8 cellular contexts compared by ENCODE assay signal in the genomic region with DNA sequence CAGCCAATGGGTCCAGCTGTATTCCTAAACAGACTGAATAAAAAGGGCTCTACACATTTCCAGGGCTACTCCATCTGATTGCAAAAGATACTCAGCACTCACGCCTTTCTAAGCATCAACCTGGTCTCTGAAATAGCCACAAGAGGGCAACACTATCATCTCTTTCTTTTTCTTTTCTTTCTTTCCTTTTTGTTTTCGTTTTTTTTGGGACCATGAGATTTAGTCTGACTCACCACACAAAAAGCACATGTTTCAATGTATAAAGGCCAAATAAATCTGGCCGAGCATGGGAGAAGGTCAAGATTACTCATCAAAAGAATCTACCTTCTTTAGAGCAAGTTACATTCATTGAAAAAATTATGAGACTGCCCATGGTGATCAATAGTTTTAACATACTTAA.
DNase-seq lines count a peak whose midpoint lies in the region; ATAC-seq, FAIRE-seq and TF ChIP-seq lines count a peak whose summit lies in the region.

No MANE protein-coding gene starts in this region.

- no peaks in the 10 kb centered on the region for H3K36me3 Mint-ChIP-seq in neural crest cell (ENCODE audit: low read depth)
- no peaks in the 10 kb centered on the region for H3K36me3 Mint-ChIP-seq in immature natural killer cell

- H3K4me1 Mint-ChIP-seq in neural crest cell (peaks cover 26% of the 10 kb centered on the region), immature natural killer cell (no peaks in the 10 kb centered on the region)

- no peak for FAIRE-seq in bronchial epithelial cell (lab: Jason Lieb, UNC)

- no peaks in the 10 kb centered on the region for H3K27me3 ChIP-seq in bronchial epithelial cell (ENCODE audit: control insufficient read depth, insufficient read depth, low read length)

- H3K27ac Mint-ChIP-seq in neural crest cell (ENCODE audit: unreplicated experiment): no peak overlapping the region
- H3K27ac Mint-ChIP-seq in immature natural killer cell: no peak overlapping the region

- no peaks in the 10 kb centered on the region for H3K9me3 Mint-ChIP-seq in neural crest cell
- peaks cover 0 to 10% (median 4%) of the 10 kb centered on the region in 6 donors for H3K9me3 Mint-ChIP-seq in immature natural killer cell

- peak; percentile 52 for DNase-seq in ELR (ENCODE audit: low read depth)
- peak; percentile 41 for DNase-seq in NCI-H2107 (lab: John Stamatoyannopoulos, UW)
- peak; percentile 13 for DNase-seq in bronchial epithelial cell (ENCODE audit: low read depth)
- DNase-seq in neural crest cell (ENCODE audit: low read depth, low spot score): no peak
- no peak for DNase-seq in immature natural killer cell

- no peaks in the 10 kb centered on the region for H3K27me3 Mint-ChIP-seq in neural crest cell (ENCODE audit: low read depth)
- peaks cover 0 to 3% (median 2%) of the 10 kb centered on the region in 3 donors for H3K27me3 Mint-ChIP-seq in immature natural killer cell (ENCODE audit: low read depth in 3 of 3)

- TF ChIP-seq CTCF in bronchial epithelial cell (IDR thresholded peaks at IDR 0.05; ENCODE audit: insufficient read depth, low read length, severe bottlenecking) (peak; percentile 34), neural crest cell (conservative IDR thresholded peaks at IDR 0.05) (peak; percentile 73)

- H3K4me3 ChIP-seq in bronchial epithelial cell (ENCODE audit: low read depth, low read length): no peak overlapping the region

- H3K36me3 ChIP-seq in bronchial epithelial cell (ENCODE audit: control insufficient read depth, insufficient read depth, low read length): no peaks in the 10 kb centered on the region

- ATAC-seq in HG03378 (IDR thresholded peaks at IDR 0.05; ENCODE audit: unreplicated experiment): no peak
- ATAC-seq in HG03039 (IDR thresholded peaks at IDR 0.05; ENCODE audit: unreplicated experiment): no peak
- no peak for ATAC-seq in GM18868 (IDR thresholded peaks at IDR 0.05; ENCODE audit: unreplicated experiment)

- H3K4me3 Mint-ChIP-seq in neural crest cell: no peak overlapping the region
- H3K4me3 Mint-ChIP-seq in immature natural killer cell: peak overlapping the region in 1 of 5 donors; percentile 11

Comparison
In these comparisons a context has a peak if more than half of its experiments do, and no peak if none do; other contexts are left out.
1. DNase-seq: peak in ELR (single experiment), NCI-H2107 (single experiment) and bronchial epithelial cell (single experiment); none in neural crest cell (single experiment) and immature natural killer cell (0 of 3).